In genomic region chr5:139343476-139343875, GRCh38 we compare ENCODE assay signal across 1 cellular context.
TF ChIP-seq lines count a peak whose summit lies in the region.

No MANE protein-coding gene starts in this region.

TF ChIP-seq in endothelial cell of umbilical vein, 7 proteins besides CTCF, POLR2A, EP300 and RAD21:
- TF ChIP-seq JUN (IDR thresholded peaks at IDR 0.05; ENCODE audit: borderline replicate concordance, insufficient read depth, insufficient read length, low read depth) (no peak), EZH2 (IDR thresholded peaks at IDR 0.05; ENCODE audit: borderline replicate concordance, low read depth, low read length, severe bottlenecking) (no peak), POLR2AphosphoS5 (IDR thresholded peaks at IDR 0.05; ENCODE audit: insufficient read depth, low read depth, low read length) (no peak), MYC (IDR thresholded peaks at IDR 0.05; ENCODE audit: low read depth, low read length) (no peak), MAX (IDR thresholded peaks at IDR 0.05; ENCODE audit: insufficient read depth, insufficient read length) (no peak), GATA2 (IDR thresholded peaks at IDR 0.05; ENCODE audit: insufficient read depth, insufficient read length, low read depth, low read length) (no peak), FOS (IDR thresholded peaks at IDR 0.05; ENCODE audit: borderline replicate concordance, insufficient read depth, low read length) (no peak)
